Comparison of ENCODE assay signal across 1 cellular context in the genomic region with DNA sequence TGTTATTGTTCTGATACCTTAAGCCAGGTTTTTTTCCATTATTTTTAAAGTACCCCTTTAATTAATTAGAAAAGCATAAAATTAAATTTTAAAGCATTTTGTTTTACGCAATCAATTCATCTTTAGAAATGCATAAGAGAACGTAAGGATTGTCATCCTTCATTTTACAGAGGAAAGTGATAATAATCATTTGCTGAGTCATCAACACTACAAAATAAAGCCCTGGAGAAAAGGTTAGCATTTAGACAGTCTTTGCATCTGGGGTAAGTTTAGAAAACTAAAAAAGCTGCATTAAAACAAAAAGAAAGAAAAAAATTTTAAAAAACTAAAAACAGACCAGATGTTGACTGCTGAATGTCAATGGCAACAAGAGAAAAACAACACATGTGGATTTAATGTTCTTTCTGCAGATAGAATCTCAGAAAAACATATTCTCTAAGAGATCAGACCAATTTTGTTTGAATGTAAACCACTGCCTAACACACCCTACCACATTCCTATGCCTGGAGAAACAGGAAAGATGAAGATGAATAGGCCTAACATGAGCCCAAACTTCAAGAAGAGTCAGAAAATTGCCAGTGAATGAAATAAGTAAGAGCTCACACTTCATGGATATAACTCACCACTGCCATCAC.
TF ChIP-seq lines count a peak whose summit lies in the region.

No MANE protein-coding gene starts in this region.

TF ChIP-seq in GM23338, 12 proteins besides CTCF, POLR2A, EP300 and RAD21 (continued from another document):
- TF ChIP-seq, protein P1, sequence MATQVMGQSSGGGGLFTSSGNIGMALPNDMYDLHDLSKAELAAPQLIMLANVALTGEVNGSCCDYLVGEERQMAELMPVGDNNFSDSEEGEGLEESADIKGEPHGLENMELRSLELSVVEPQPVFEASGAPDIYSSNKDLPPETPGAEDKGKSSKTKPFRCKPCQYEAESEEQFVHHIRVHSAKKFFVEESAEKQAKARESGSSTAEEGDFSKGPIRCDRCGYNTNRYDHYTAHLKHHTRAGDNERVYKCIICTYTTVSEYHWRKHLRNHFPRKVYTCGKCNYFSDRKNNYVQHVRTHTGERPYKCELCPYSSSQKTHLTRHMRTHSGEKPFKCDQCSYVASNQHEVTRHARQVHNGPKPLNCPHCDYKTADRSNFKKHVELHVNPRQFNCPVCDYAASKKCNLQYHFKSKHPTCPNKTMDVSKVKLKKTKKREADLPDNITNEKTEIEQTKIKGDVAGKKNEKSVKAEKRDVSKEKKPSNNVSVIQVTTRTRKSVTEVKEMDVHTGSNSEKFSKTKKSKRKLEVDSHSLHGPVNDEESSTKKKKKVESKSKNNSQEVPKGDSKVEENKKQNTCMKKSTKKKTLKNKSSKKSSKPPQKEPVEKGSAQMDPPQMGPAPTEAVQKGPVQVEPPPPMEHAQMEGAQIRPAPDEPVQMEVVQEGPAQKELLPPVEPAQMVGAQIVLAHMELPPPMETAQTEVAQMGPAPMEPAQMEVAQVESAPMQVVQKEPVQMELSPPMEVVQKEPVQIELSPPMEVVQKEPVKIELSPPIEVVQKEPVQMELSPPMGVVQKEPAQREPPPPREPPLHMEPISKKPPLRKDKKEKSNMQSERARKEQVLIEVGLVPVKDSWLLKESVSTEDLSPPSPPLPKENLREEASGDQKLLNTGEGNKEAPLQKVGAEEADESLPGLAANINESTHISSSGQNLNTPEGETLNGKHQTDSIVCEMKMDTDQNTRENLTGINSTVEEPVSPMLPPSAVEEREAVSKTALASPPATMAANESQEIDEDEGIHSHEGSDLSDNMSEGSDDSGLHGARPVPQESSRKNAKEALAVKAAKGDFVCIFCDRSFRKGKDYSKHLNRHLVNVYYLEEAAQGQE (IDR thresholded peaks at IDR 0.05; ENCODE audit: unreplicated experiment), result no peak
- TF ChIP-seq EZH2phosphoT487 (IDR thresholded peaks at IDR 0.05; ENCODE audit: unreplicated experiment) (no peak), CREB1 (CRISPR knock-in tag; IDR thresholded peaks at IDR 0.05; ENCODE audit: low read depth) (no peak)
- TF ChIP-seq, protein P2, sequence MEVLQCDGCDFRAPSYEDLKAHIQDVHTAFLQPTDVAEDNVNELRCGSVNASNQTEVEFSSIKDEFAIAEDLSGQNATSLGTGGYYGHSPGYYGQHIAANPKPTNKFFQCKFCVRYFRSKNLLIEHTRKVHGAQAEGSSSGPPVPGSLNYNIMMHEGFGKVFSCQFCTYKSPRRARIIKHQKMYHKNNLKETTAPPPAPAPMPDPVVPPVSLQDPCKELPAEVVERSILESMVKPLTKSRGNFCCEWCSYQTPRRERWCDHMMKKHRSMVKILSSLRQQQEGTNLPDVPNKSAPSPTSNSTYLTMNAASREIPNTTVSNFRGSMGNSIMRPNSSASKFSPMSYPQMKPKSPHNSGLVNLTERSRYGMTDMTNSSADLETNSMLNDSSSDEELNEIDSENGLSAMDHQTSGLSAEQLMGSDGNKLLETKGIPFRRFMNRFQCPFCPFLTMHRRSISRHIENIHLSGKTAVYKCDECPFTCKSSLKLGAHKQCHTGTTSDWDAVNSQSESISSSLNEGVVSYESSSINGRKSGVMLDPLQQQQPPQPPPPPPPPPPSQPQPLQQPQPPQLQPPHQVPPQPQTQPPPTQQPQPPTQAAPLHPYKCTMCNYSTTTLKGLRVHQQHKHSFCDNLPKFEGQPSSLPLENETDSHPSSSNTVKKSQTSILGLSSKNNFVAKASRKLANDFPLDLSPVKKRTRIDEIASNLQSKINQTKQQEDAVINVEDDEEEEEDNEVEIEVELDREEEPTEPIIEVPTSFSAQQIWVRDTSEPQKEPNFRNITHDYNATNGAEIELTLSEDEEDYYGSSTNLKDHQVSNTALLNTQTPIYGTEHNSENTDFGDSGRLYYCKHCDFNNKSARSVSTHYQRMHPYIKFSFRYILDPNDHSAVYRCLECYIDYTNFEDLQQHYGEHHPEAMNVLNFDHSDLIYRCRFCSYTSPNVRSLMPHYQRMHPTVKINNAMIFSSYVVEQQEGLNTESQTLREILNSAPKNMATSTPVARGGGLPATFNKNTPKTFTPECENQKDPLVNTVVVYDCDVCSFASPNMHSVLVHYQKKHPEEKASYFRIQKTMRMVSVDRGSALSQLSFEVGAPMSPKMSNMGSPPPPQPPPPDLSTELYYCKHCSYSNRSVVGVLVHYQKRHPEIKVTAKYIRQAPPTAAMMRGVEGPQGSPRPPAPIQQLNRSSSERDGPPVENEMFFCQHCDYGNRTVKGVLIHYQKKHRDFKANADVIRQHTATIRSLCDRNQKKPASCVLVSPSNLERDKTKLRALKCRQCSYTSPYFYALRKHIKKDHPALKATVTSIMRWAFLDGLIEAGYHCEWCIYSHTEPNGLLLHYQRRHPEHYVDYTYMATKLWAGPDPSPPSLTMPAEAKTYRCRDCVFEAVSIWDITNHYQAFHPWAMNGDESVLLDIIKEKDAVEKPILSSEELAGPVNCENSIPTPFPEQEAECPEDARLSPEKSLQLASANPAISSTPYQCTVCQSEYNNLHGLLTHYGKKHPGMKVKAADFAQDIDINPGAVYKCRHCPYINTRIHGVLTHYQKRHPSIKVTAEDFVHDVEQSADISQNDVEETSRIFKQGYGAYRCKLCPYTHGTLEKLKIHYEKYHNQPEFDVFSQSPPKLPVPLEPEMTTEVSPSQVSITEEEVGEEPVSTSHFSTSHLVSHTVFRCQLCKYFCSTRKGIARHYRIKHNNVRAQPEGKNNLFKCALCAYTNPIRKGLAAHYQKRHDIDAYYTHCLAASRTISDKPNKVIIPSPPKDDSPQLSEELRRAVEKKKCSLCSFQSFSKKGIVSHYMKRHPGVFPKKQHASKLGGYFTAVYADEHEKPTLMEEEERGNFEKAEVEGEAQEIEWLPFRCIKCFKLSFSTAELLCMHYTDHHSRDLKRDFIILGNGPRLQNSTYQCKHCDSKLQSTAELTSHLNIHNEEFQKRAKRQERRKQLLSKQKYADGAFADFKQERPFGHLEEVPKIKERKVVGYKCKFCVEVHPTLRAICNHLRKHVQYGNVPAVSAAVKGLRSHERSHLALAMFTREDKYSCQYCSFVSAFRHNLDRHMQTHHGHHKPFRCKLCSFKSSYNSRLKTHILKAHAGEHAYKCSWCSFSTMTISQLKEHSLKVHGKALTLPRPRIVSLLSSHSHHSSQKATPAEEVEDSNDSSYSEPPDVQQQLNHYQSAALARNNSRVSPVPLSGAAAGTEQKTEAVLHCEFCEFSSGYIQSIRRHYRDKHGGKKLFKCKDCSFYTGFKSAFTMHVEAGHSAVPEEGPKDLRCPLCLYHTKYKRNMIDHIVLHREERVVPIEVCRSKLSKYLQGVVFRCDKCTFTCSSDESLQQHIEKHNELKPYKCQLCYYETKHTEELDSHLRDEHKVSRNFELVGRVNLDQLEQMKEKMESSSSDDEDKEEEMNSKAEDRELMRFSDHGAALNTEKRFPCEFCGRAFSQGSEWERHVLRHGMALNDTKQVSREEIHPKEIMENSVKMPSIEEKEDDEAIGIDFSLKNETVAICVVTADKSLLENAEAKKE (CRISPR knock-in tag; IDR thresholded peaks at IDR 0.05), result no peak
- TF ChIP-seq, protein P3, sequence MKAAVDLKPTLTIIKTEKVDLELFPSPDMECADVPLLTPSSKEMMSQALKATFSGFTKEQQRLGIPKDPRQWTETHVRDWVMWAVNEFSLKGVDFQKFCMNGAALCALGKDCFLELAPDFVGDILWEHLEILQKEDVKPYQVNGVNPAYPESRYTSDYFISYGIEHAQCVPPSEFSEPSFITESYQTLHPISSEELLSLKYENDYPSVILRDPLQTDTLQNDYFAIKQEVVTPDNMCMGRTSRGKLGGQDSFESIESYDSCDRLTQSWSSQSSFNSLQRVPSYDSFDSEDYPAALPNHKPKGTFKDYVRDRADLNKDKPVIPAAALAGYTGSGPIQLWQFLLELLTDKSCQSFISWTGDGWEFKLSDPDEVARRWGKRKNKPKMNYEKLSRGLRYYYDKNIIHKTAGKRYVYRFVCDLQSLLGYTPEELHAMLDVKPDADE (IDR thresholded peaks at IDR 0.05), result no peak
